9 cellular contexts compared by ENCODE assay signal in genomic region chr7:92588561-92588960, GRCh38. TPM values are rescaled to one million over a fixed set of nuclear protein-coding genes. Genes with fewer than 3 reads are reported as not detected.
DNase-seq lines count a peak whose midpoint lies in the region; ATAC-seq, FAIRE-seq and TF ChIP-seq lines count a peak whose summit lies in the region.
"Had no signal": no experiment of that assay in that cellular context is flagged by ENCODE, and none has a peak within 500 bp of the region (broad histone marks: within the 10 kb centered on the region; RNA-seq: fewer than 3 reads in every experiment).

No MANE protein-coding gene starts in this region.

- H3K36me3 Mint-ChIP-seq in activated CD4-positive, alpha-beta memory T cell treated with anti-CD3 and anti-CD28 coated beads, Interleukin-2, amount 10 ng/mL, durations not matched to agents 7 days and 5 days (ENCODE audit: low read depth): peaks cover 43% of the 10 kb centered on the region
- H3K36me3 Mint-ChIP-seq in type B pancreatic cell: peaks cover 6% of the 10 kb centered on the region

- H3K9me3 Mint-ChIP-seq in activated CD4-positive, alpha-beta memory T cell treated with anti-CD3 and anti-CD28 coated beads, Interleukin-2, amount 10 ng/mL, durations not matched to agents 7 days and 5 days: peaks cover 4% of the 10 kb centered on the region
- H3K9me3 Mint-ChIP-seq in type B pancreatic cell: no peaks in the 10 kb centered on the region

- H3K4me1 Mint-ChIP-seq in activated CD4-positive, alpha-beta memory T cell treated with anti-CD3 and anti-CD28 coated beads, Interleukin-2, amount 10 ng/mL, durations not matched to agents 7 days and 5 days: peaks cover 55% of the 10 kb centered on the region
- peaks cover 35% of the 10 kb centered on the region for H3K4me1 Mint-ChIP-seq in type B pancreatic cell (ENCODE audit: unreplicated experiment)

- H2AFZ ChIP-seq in HepG2 (ENCODE audit: low read length): no peak overlapping the region
- H2AFZ ChIP-seq in hepatocyte: no peak overlapping the region

- CTCF ChIA-PET in HepG2 (lab: Yijun Ruan, JAX; ENCODE audit: low intra/inter-chr PET ratio, low total read pairs): no interaction called here
- CTCF ChIA-PET in activated CD4-positive, alpha-beta memory T cell treated with anti-CD3 and anti-CD28 coated beads, Interleukin-2, amount 10 ng/mL, durations not matched to agents 7 days and 5 days (lab: Charles Lee): interaction anchor here (0.8 to 4.6 kb wide), 4 partner anchors 9 to 61 kb away, joined by 3 to 43 read pairs (median 11); partner anchors contain the start of genes PEX1 and RBM48

- ATAC-seq in HepG2: no peak
- ATAC-seq in right lobe of liver: no peak
- no peak for ATAC-seq in GM19397 (IDR thresholded peaks at IDR 0.05; ENCODE audit: unreplicated experiment)

- in situ Hi-C loops in HepG2 (cut with HindIII; ENCODE audit: extremely low pct_ligation_motif_present, low pct_unique_long_range_greater_than_20kb): no loop called here

- TF ChIP-seq EP300 in HepG2 (IDR thresholded peaks at IDR 0.05; ENCODE audit: low read depth in 2 of 2, low read length in 2 of 2) (no peak), HepG2 (CRISPR knock-in tag; IDR thresholded peaks at IDR 0.05; ENCODE audit: borderline replicate concordance) (no peak)

- POLR2A ChIA-PET in HepG2 (lab: Yijun Ruan, JAX): no interaction called here
- POLR2A ChIA-PET in activated CD4-positive, alpha-beta memory T cell treated with anti-CD3 and anti-CD28 coated beads, Interleukin-2, amount 10 ng/mL, durations not matched to agents 7 days and 5 days (lab: Charles Lee): interaction anchor here (0.8 to 4.5 kb wide), 5 partner anchors 9 to 316 kb away, joined by 3 to 30 read pairs (median 12); partner anchors contain the start of genes PEX1 and RBM48

- H4K20me1 ChIP-seq in HepG2 (ENCODE audit: insufficient read depth, low read length) (peaks cover 46% of the 10 kb centered on the region), hepatocyte (ENCODE audit: insufficient read depth, poor library complexity, severe bottlenecking) (peaks cover 53% of the 10 kb centered on the region)

- H3K9ac ChIP-seq in HepG2 (ENCODE audit: insufficient read depth, low read depth, low read length): peak overlapping the region; percentile 94; the same call in 1 of the 2 replicates

- no TSS peak for BruUV-seq in HepG2 (replicated peaks; lab: Mats Ljungman, UMichigan)

- peak overlapping the region; percentile 81 for H3K4me3 Mint-ChIP-seq in activated CD4-positive, alpha-beta memory T cell treated with anti-CD3 and anti-CD28 coated beads, Interleukin-2, amount 10 ng/mL, durations not matched to agents 7 days and 5 days
- H3K4me3 Mint-ChIP-seq in type B pancreatic cell: peak overlapping the region; percentile 90

- FAIRE-seq in HepG2 (lab: Jason Lieb, UNC): peak; percentile 34

- no peak for TF ChIP-seq POLR2A in HepG2 (IDR thresholded peaks at IDR 0.05; ENCODE audit: insufficient read depth in 1 of 2, low read depth in 2 of 2, low read length in 2 of 2)
- TF ChIP-seq POLR2A in right lobe of liver (IDR thresholded peaks at IDR 0.05): no peak

- H3K79me2 ChIP-seq in HepG2 (ENCODE audit: insufficient read depth, low read length) (peaks cover 60% of the 10 kb centered on the region), hepatocyte (peaks cover 63% of the 10 kb centered on the region)

- H3K36me3 ChIP-seq in HepG2 (replicated peaks in 1 of 2; ENCODE audit: control insufficient read depth in 1 of 2, insufficient read depth in 2 of 2, low read length in 2 of 2): no peaks in the 10 kb centered on the region; a peak in 1 of 5 replicates
- H3K36me3 ChIP-seq in right lobe of liver: no peaks in the 10 kb centered on the region
- no peaks in the 10 kb centered on the region for H3K36me3 ChIP-seq in hepatocyte (replicated peaks; ENCODE audit: insufficient read depth, low read depth)

- TF ChIP-seq RAD21 in HepG2 (CRISPR knock-in tag; IDR thresholded peaks at IDR 0.05): no peak

- intact Hi-C loops in HepG2 (cut with micrococcal nuclease; ENCODE audit: unreplicated experiment) (no loop called here), right lobe of liver (cut with DNase I) (no loop called here)

- no peak for TF ChIP-seq CTCF in HepG2 (CRISPR knock-in tag; IDR thresholded peaks at IDR 0.05)
- no peak for TF ChIP-seq CTCF in right lobe of liver (IDR thresholded peaks at IDR 0.05)
- no peak for TF ChIP-seq CTCF in hepatocyte (IDR thresholded peaks at IDR 0.05; ENCODE audit: poor library complexity)
- TF ChIP-seq CTCF in type B pancreatic cell (conservative IDR thresholded peaks at IDR 0.05): no peak

- H3K27ac ChIP-seq in HepG2 (ENCODE audit: extremely low read length, insufficient read depth, low read length): no peak overlapping the region
- no peak overlapping the region for H3K27ac ChIP-seq in right lobe of liver
- no peak overlapping the region for H3K27ac ChIP-seq in hepatocyte

- H3K27ac Mint-ChIP-seq in activated CD4-positive, alpha-beta memory T cell treated with anti-CD3 and anti-CD28 coated beads, Interleukin-2, amount 10 ng/mL, durations not matched to agents 7 days and 5 days: peak overlapping the region; percentile 93
- H3K27ac Mint-ChIP-seq in type B pancreatic cell: peak overlapping the region; percentile 68

- H3K4me3 ChIP-seq in HepG2 (replicated peaks in 1 of 3; ENCODE audit: insufficient read depth in 1 of 3, low read depth in 2 of 3, low read length in 3 of 3) (peak overlapping the region; percentile 66 to 90 (median 79)), right lobe of liver (no peak overlapping the region), hepatocyte (peak overlapping the region; percentile 89)

- no peaks in the 10 kb centered on the region for H3K9me2 ChIP-seq in hepatocyte (replicated peaks; ENCODE audit: insufficient read depth)

- H3K4me2 ChIP-seq in HepG2 (ENCODE audit: low read depth, low read length) (peak overlapping the region; percentile 84), hepatocyte (peak overlapping the region; percentile 94)

- H3K27me3 Mint-ChIP-seq in activated CD4-positive, alpha-beta memory T cell treated with anti-CD3 and anti-CD28 coated beads, Interleukin-2, amount 10 ng/mL, durations not matched to agents 7 days and 5 days: peaks cover 4% of the 10 kb centered on the region
- H3K27me3 Mint-ChIP-seq in type B pancreatic cell: peaks cover 13% of the 10 kb centered on the region

- WGBS in HepG2 (ENCODE audit: low lambda C conversion rate): 90% methylated on average over 9 of the region's 9 CpGs
- 71% methylated on average over 4 of the region's 9 CpGs for WGBS in right lobe of liver (ENCODE audit: insufficient coverage, low coverage, low lambda C conversion rate, missing lambda C conversion rate)
- WGBS in hepatocyte (ENCODE audit: low lambda C conversion rate, missing lambda C conversion rate): 88% methylated on average over 9 of the region's 9 CpGs

- H3K27me3 ChIP-seq in HepG2 (ENCODE audit: control insufficient read depth in 1 of 2, insufficient read depth in 2 of 2, low read length in 2 of 2) (peaks cover 1 to 17% of the 10 kb centered on the region in 2 experiments; a peak in 2 of 5 replicates), right lobe of liver (no peaks in the 10 kb centered on the region), hepatocyte (no peaks in the 10 kb centered on the region)

- no peaks in the 10 kb centered on the region for H3K9me3 ChIP-seq in HepG2 (ENCODE audit: low read length)
- H3K9me3 ChIP-seq in right lobe of liver: no peaks in the 10 kb centered on the region
- no peaks in the 10 kb centered on the region for H3K9me3 ChIP-seq in hepatocyte (ENCODE audit: low read depth)

- DNase-seq in HepG2 (ENCODE audit: low spot score) (no peak), right lobe of liver (no peak), hepatocyte (ENCODE audit: low spot score) (no peak), type B pancreatic cell (ENCODE audit: extremely low spot score, unreplicated experiment) (no peak), NCI-H2107 (lab: John Stamatoyannopoulos, UW) (no peak), cortex of kidney (lab: John Stamatoyannopoulos, UW) (no peak)
- peak; percentile 28 for DNase-seq in activated CD4-positive, alpha-beta memory T cell treated with anti-CD3 and anti-CD28 coated beads, Interleukin-2, amount 10 ng/mL, durations not matched to agents 7 days and 5 days
- DNase-seq: NCI-H2081 treated with DMSO at 0.1 percent for 48 hours had no signal

- H3K4me1 ChIP-seq in HepG2 (ENCODE audit: insufficient read depth, low read length) (peaks cover 53% of the 10 kb centered on the region), right lobe of liver (peaks cover 0 to 40% (median 6%) of the 10 kb centered on the region in 4 donors), hepatocyte (ENCODE audit: insufficient read depth) (peaks cover 22% of the 10 kb centered on the region)

RNA-seq across cellular contexts. Expression of gene FAM133B, which starts 1.6 kb away (rescaled TPM):
- 56.3 and 65.5 TPM in 2 replicates for total RNA-seq in HepG2 (2016; rRNA removed; fragmentation: Illumina TruSeq; extraction: Trizol)
- total RNA-seq in HepG2 (2016; cell fraction: cytosol; rRNA removed; fragmentation: Illumina TruSeq; extraction: Trizol; ENCODE audit: low read depth): 13.3 and 17.4 TPM in 2 replicates
- total RNA-seq in HepG2 (2016; cell fraction: insoluble cytoplasmic fraction; rRNA removed; fragmentation: Illumina TruSeq; extraction: Trizol): 55.3 and 69.7 TPM in 2 replicates
- 23.5 and 27.3 TPM in 2 replicates for total RNA-seq in HepG2 (2016; cell fraction: membrane; rRNA removed; fragmentation: Illumina TruSeq; extraction: Trizol)
- total RNA-seq in HepG2 (2016; cell fraction: nucleus; rRNA removed; fragmentation: Illumina TruSeq; extraction: Trizol): 62.3 and 63.2 TPM in 2 replicates
- polyA plus RNA-seq in HepG2 (2011; rRNA removed): 19.6 and 29.1 TPM in 2 replicates
- 8.9 and 12.8 TPM in 2 replicates for polyA plus RNA-seq in HepG2 (2011; cell fraction: cytosol; rRNA removed)
- 12.6 and 37.9 TPM in 2 replicates for polyA plus RNA-seq in HepG2 (2011; cell fraction: nucleus; rRNA removed)
- 26.6 and 33.0 TPM in 2 replicates for polyA plus RNA-seq in HepG2 (2012)
- 5.0 and 5.5 TPM in 2 replicates for polyA plus RNA-seq in HepG2 (2016; cell fraction: cytosol; fragmentation: Illumina TruSeq; extraction: Trizol; ENCODE audit: low read depth)
- 69.4 and 78.5 TPM in 2 replicates for polyA plus RNA-seq in HepG2 (2016; cell fraction: insoluble cytoplasmic fraction; fragmentation: Illumina TruSeq; extraction: Trizol; ENCODE audit: low read depth)
- 13.1 and 14.8 TPM in 2 replicates for polyA plus RNA-seq in HepG2 (2016; cell fraction: membrane; fragmentation: Illumina TruSeq; extraction: Trizol; ENCODE audit: low read depth)
- 69.9 and 72.0 TPM in 2 replicates for polyA plus RNA-seq in HepG2 (2016; cell fraction: nucleus; fragmentation: Illumina TruSeq; extraction: Trizol; ENCODE audit: insufficient read depth, low read depth)
- polyA minus RNA-seq in HepG2 (2011; rRNA and poly(A)+ RNA removed; ENCODE audit: low replicate concordance): 11.4 and 17.2 TPM in 2 replicates
- 6.9 and 11.3 TPM in 2 replicates for polyA minus RNA-seq in HepG2 (2011; cell fraction: cytosol; rRNA and poly(A)+ RNA removed)
- 51.7 and 63.1 TPM in 2 replicates for polyA minus RNA-seq in HepG2 (2011; cell fraction: nucleus; rRNA and poly(A)+ RNA removed)
- 10 to 100 TPM in 3 of 6 experiments, 1 to 10 TPM in 3; 8.6 to 11.6 (median 9.7) TPM for total RNA-seq in right lobe of liver
- total RNA-seq in activated CD4-positive, alpha-beta memory T cell treated with anti-CD3 and anti-CD28 coated beads, Interleukin-2, amount 10 ng/mL, durations not matched to agents 7 days and 5 days: 10 to 100 TPM; 23.4 to 25.5 TPM
- 24.1 and 28.2 TPM in 2 replicates for total RNA-seq in hepatocyte
- 29.8 and 38.8 TPM in 2 replicates for polyA plus RNA-seq in hepatocyte
- total RNA-seq in type B pancreatic cell (ENCODE audit: low replicate concordance): 24.6 and 29.1 TPM in 2 replicates

RNA-seq across cellular contexts. Expression of gene RBM48, which starts 60.0 kb away (rescaled TPM):
- total RNA-seq in HepG2 (2016; rRNA removed; fragmentation: Illumina TruSeq; extraction: Trizol): 10.1 and 12.2 TPM in 2 replicates
- total RNA-seq in HepG2 (2016; cell fraction: cytosol; rRNA removed; fragmentation: Illumina TruSeq; extraction: Trizol; ENCODE audit: low read depth): 3.1 and 4.0 TPM in 2 replicates
- total RNA-seq in HepG2 (2016; cell fraction: insoluble cytoplasmic fraction; rRNA removed; fragmentation: Illumina TruSeq; extraction: Trizol): 11.4 and 13.2 TPM in 2 replicates
- 6.4 and 7.5 TPM in 2 replicates for total RNA-seq in HepG2 (2016; cell fraction: membrane; rRNA removed; fragmentation: Illumina TruSeq; extraction: Trizol)
- total RNA-seq in HepG2 (2016; cell fraction: nucleus; rRNA removed; fragmentation: Illumina TruSeq; extraction: Trizol): 12.6 and 12.9 TPM in 2 replicates
- 6.3 and 7.2 TPM in 2 replicates for polyA plus RNA-seq in HepG2 (2011; rRNA removed)
- 2.8 and 3.8 TPM in 2 replicates for polyA plus RNA-seq in HepG2 (2011; cell fraction: cytosol; rRNA removed)
- 11.1 and 11.2 TPM in 2 replicates for polyA plus RNA-seq in HepG2 (2011; cell fraction: nucleus; rRNA removed)
- 6.2 and 7.9 TPM in 2 replicates for polyA plus RNA-seq in HepG2 (2012)
- 0.71 and 0.92 TPM in 2 replicates for polyA plus RNA-seq in HepG2 (2016; cell fraction: cytosol; fragmentation: Illumina TruSeq; extraction: Trizol; ENCODE audit: low read depth)
- polyA plus RNA-seq in HepG2 (2016; cell fraction: insoluble cytoplasmic fraction; fragmentation: Illumina TruSeq; extraction: Trizol; ENCODE audit: low read depth): 10.7 and 11.1 TPM in 2 replicates
- 1.6 and 1.7 TPM in 2 replicates for polyA plus RNA-seq in HepG2 (2016; cell fraction: membrane; fragmentation: Illumina TruSeq; extraction: Trizol; ENCODE audit: low read depth)
- polyA plus RNA-seq in HepG2 (2016; cell fraction: nucleus; fragmentation: Illumina TruSeq; extraction: Trizol; ENCODE audit: insufficient read depth, low read depth): 20.2 and 23.3 TPM in 2 replicates
- 6.3 and 6.8 TPM in 2 replicates for polyA minus RNA-seq in HepG2 (2011; rRNA and poly(A)+ RNA removed; ENCODE audit: low replicate concordance)
- 2.9 and 3.4 TPM in 2 replicates for polyA minus RNA-seq in HepG2 (2011; cell fraction: cytosol; rRNA and poly(A)+ RNA removed)
- polyA minus RNA-seq in HepG2 (2011; cell fraction: nucleus; rRNA and poly(A)+ RNA removed): 28.3 and 34.4 TPM in 2 replicates
- total RNA-seq in right lobe of liver: 1 to 10 TPM; 4.2 to 6.9 (median 4.7) TPM
- 10 to 100 TPM; 15.0 to 17.8 TPM for total RNA-seq in activated CD4-positive, alpha-beta memory T cell treated with anti-CD3 and anti-CD28 coated beads, Interleukin-2, amount 10 ng/mL, durations not matched to agents 7 days and 5 days
- 8.5 and 15.7 TPM in 2 replicates for total RNA-seq in hepatocyte
- 8.4 and 8.9 TPM in 2 replicates for polyA plus RNA-seq in hepatocyte
- 14.4 and 17.0 TPM in 2 replicates for total RNA-seq in type B pancreatic cell (ENCODE audit: low replicate concordance)

Comparison
In these comparisons a context has a peak if more than half of its experiments do, and no peak if none do; other contexts are left out.
1. H3K4me3 ChIP-seq: peak in HepG2 (3 of 3) and hepatocyte (single experiment); none in right lobe of liver (0 of 3).